In the genomic region with DNA sequence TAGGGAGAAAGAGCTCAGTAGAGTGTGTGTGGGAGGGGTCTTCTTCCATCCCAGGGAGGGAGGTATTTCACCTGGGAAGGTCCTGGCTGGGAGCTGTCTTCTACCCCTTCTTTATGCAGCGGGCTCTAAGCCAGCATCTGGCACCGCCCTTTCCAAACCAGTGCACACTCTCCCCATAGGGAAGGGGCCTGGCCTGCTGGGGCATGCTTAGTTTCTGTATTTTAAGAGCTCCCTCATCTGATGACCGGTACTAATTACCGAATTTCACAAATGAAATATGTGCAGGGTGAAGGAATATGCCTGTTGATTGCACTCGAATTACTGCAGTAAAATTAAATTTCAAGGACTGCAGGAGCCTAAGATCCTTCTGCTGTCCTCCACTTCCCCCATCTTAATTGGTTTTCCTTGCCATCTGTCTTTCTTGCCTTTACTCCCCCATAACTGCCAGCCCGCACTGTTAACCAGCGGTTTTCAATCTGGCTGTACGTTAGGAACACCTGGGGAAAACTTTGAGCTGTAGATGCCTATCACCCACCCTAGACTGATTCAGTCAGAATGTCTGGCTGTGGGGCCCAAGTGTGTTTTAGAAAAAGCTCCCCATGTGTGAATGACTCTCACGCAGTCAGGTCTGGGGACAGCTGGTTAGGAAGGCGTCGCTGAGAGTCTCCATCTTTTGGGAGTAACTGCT, we compare ENCODE assay signal across 3 cellular contexts.
A peak's percentile ranks its signal among the peaks of the same experiment; 100 is the strongest.
TF ChIP-seq lines count a peak whose summit lies in the region.

No MANE protein-coding gene starts in this region.

TF ChIP-seq in SK-N-SH, 30 proteins besides CTCF, POLR2A, EP300 and RAD21:
- TF ChIP-seq TEAD4 (IDR thresholded peaks at IDR 0.05; ENCODE audit: borderline replicate concordance, insufficient read depth) (no peak), SMC3 (IDR thresholded peaks at IDR 0.05; ENCODE audit: low read depth, low read length) (0 out of 2 replicates have a peak, but pooled peaks have one; percentile 2), GATA2 (CRISPR knock-in tag; IDR thresholded peaks at IDR 0.05) (peak; percentile 13; the same call in 1 of the 2 replicates), POLR2AphosphoS5 (IDR thresholded peaks at IDR 0.05; ENCODE audit: low read depth, low read length) (no peak)
TF ChIP-seq in SK-N-SH: peak in this region for 2.

TF ChIP-seq in SK-N-SH treated with all-trans-retinoic acid at 6 μM for 48 hours, 23 proteins besides CTCF, POLR2A, EP300 and RAD21:
- TF ChIP-seq GLIS3 (CRISPR knock-in tag; IDR thresholded peaks at IDR 0.05) (no peak), SNAI2 (CRISPR knock-in tag; IDR thresholded peaks at IDR 0.05) (no peak), ZNF565 (CRISPR knock-in tag; conservative IDR thresholded peaks at IDR 0.05; ENCODE audit: low read depth) (no peak), OSR1 (CRISPR knock-in tag; IDR thresholded peaks at IDR 0.05) (no peak), TCF4 (CRISPR knock-in tag; IDR thresholded peaks at IDR 0.05; ENCODE audit: borderline replicate concordance) (no peak), CSDC2 (CRISPR knock-in tag; IDR thresholded peaks at IDR 0.05) (no peak)

TF ChIP-seq in H1, 55 proteins besides CTCF, POLR2A, EP300 and RAD21:
- TF ChIP-seq GTF2F1 (IDR thresholded peaks at IDR 0.05; ENCODE audit: borderline replicate concordance, low read depth, low read length) (no peak), TAF7 (optimal IDR thresholded peaks at IDR 0.05; ENCODE audit: borderline replicate concordance, low read depth, low read length) (no peak), HDAC2 (IDR thresholded peaks at IDR 0.05; ENCODE audit: borderline replicate concordance in 1 of 2, low read depth in 2 of 2, low read length in 2 of 2) (no peak), SRF (IDR thresholded peaks at IDR 0.05; ENCODE audit: low read depth, low read length) (no peak), RBBP5 (IDR thresholded peaks at IDR 0.05; ENCODE audit: borderline replicate concordance, low read depth, low read length) (no peak), TCF12 (IDR thresholded peaks at IDR 0.05; ENCODE audit: low read depth, low read length) (no peak), NANOG (IDR thresholded peaks at IDR 0.05; ENCODE audit: insufficient read depth, low read depth, low read length, poor library complexity, severe bottlenecking) (no peak), EGR1 (IDR thresholded peaks at IDR 0.05; ENCODE audit: borderline replicate concordance, low read depth, low read length) (no peak), TAF1 (IDR thresholded peaks at IDR 0.05; ENCODE audit: low read depth, low read length) (no peak), KDM1A (IDR thresholded peaks at IDR 0.05; ENCODE audit: borderline replicate concordance, low read length) (no peak), SIX5 (IDR thresholded peaks at IDR 0.05; ENCODE audit: low read depth, low read length) (no peak), POU5F1 (IDR thresholded peaks at IDR 0.05; ENCODE audit: low read depth, low read length) (no peak), GABPA (IDR thresholded peaks at IDR 0.05; ENCODE audit: borderline replicate concordance, insufficient read depth, low read length) (no peak), SAP30 (IDR thresholded peaks at IDR 0.05; ENCODE audit: insufficient read depth, insufficient replicate concordance, low read length) (no peak), BACH1 (IDR thresholded peaks at IDR 0.05; ENCODE audit: low read length) (no peak), SP4 (IDR thresholded peaks at IDR 0.05; ENCODE audit: low read length) (no peak)
- TF ChIP-seq, protein P1, sequence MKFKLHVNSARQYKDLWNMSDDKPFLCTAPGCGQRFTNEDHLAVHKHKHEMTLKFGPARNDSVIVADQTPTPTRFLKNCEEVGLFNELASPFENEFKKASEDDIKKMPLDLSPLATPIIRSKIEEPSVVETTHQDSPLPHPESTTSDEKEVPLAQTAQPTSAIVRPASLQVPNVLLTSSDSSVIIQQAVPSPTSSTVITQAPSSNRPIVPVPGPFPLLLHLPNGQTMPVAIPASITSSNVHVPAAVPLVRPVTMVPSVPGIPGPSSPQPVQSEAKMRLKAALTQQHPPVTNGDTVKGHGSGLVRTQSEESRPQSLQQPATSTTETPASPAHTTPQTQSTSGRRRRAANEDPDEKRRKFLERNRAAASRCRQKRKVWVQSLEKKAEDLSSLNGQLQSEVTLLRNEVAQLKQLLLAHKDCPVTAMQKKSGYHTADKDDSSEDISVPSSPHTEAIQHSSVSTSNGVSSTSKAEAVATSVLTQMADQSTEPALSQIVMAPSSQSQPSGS (IDR thresholded peaks at IDR 0.05; ENCODE audit: low read length): no peak
- TF ChIP-seq, protein P2, sequence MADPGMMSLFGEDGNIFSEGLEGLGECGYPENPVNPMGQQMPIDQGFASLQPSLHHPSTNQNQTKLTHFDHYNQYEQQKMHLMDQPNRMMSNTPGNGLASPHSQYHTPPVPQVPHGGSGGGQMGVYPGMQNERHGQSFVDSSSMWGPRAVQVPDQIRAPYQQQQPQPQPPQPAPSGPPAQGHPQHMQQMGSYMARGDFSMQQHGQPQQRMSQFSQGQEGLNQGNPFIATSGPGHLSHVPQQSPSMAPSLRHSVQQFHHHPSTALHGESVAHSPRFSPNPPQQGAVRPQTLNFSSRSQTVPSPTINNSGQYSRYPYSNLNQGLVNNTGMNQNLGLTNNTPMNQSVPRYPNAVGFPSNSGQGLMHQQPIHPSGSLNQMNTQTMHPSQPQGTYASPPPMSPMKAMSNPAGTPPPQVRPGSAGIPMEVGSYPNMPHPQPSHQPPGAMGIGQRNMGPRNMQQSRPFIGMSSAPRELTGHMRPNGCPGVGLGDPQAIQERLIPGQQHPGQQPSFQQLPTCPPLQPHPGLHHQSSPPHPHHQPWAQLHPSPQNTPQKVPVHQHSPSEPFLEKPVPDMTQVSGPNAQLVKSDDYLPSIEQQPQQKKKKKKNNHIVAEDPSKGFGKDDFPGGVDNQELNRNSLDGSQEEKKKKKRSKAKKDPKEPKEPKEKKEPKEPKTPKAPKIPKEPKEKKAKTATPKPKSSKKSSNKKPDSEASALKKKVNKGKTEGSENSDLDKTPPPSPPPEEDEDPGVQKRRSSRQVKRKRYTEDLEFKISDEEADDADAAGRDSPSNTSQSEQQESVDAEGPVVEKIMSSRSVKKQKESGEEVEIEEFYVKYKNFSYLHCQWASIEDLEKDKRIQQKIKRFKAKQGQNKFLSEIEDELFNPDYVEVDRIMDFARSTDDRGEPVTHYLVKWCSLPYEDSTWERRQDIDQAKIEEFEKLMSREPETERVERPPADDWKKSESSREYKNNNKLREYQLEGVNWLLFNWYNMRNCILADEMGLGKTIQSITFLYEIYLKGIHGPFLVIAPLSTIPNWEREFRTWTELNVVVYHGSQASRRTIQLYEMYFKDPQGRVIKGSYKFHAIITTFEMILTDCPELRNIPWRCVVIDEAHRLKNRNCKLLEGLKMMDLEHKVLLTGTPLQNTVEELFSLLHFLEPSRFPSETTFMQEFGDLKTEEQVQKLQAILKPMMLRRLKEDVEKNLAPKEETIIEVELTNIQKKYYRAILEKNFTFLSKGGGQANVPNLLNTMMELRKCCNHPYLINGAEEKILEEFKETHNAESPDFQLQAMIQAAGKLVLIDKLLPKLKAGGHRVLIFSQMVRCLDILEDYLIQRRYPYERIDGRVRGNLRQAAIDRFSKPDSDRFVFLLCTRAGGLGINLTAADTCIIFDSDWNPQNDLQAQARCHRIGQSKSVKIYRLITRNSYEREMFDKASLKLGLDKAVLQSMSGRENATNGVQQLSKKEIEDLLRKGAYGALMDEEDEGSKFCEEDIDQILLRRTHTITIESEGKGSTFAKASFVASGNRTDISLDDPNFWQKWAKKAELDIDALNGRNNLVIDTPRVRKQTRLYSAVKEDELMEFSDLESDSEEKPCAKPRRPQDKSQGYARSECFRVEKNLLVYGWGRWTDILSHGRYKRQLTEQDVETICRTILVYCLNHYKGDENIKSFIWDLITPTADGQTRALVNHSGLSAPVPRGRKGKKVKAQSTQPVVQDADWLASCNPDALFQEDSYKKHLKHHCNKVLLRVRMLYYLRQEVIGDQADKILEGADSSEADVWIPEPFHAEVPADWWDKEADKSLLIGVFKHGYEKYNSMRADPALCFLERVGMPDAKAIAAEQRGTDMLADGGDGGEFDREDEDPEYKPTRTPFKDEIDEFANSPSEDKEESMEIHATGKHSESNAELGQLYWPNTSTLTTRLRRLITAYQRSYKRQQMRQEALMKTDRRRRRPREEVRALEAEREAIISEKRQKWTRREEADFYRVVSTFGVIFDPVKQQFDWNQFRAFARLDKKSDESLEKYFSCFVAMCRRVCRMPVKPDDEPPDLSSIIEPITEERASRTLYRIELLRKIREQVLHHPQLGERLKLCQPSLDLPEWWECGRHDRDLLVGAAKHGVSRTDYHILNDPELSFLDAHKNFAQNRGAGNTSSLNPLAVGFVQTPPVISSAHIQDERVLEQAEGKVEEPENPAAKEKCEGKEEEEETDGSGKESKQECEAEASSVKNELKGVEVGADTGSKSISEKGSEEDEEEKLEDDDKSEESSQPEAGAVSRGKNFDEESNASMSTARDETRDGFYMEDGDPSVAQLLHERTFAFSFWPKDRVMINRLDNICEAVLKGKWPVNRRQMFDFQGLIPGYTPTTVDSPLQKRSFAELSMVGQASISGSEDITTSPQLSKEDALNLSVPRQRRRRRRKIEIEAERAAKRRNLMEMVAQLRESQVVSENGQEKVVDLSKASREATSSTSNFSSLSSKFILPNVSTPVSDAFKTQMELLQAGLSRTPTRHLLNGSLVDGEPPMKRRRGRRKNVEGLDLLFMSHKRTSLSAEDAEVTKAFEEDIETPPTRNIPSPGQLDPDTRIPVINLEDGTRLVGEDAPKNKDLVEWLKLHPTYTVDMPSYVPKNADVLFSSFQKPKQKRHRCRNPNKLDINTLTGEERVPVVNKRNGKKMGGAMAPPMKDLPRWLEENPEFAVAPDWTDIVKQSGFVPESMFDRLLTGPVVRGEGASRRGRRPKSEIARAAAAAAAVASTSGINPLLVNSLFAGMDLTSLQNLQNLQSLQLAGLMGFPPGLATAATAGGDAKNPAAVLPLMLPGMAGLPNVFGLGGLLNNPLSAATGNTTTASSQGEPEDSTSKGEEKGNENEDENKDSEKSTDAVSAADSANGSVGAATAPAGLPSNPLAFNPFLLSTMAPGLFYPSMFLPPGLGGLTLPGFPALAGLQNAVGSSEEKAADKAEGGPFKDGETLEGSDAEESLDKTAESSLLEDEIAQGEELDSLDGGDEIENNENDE (IDR thresholded peaks at IDR 0.05; ENCODE audit: insufficient replicate concordance, low read length): no peak
